Comparison of ENCODE assay signal across 6 cellular contexts in the genomic region with DNA sequence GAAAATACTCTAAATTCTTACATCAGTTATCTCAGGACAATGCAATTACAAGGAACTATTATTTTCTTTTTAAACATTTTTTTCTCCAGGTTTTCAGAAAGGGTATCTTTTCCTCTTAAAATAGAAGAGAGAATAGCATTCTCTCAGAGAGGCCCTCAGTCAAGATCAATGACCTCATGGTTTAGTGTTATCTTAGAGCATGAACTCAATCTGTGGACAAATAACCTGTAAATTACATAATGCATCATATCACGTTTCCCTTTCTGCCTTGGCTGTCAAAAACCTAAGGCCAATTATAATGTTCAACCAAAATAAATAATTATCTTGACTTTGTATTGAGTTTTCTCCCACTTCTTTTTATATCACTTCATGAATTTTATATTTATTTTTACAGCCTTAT.
"Had no signal": no experiment of that assay in that cellular context is flagged by ENCODE, and none has a peak within 500 bp of the region (broad histone marks: within the 10 kb centered on the region; RNA-seq: fewer than 3 reads in every experiment).

No MANE protein-coding gene starts in this region.

- H3K4me2 ChIP-seq: GM23338 had no signal

- FAIRE-seq: H1, H54, HTR-8/SVneo had no signal

- H2AFZ ChIP-seq: GM23338 had no signal

- ATAC-seq: GM23338 had no signal

- DNase-seq: H9, HCEC 1CT had no signal

- H3K4me3 ChIP-seq: GM23338 had no signal
